8 cellular contexts compared by ENCODE assay signal in the genomic region with DNA sequence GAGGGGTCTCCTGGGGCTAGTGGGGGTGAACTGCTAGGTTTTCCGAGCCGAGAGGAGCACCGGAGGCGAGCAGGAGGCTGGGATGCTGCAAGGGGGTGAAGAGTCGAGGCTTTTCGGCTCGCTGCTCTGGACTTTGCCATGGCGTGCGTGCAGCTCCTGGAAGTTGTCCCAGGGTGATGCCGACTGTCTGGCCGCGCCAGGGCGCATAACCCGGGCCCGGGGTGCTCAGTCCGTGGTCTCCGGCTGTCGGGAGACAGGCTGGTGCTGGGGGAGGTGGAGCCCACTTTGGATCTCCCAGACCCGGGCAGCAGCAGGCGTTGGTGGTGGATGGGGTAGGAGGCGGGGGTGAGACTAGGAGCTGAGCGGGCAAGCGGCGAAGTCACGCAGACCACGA. TPM values are rescaled to one million over a fixed set of nuclear protein-coding genes. Genes with fewer than 3 reads are reported as not detected.
DNase-seq lines count a peak whose midpoint lies in the region; ATAC-seq and TF ChIP-seq lines count a peak whose summit lies in the region.

No MANE protein-coding gene starts in this region.

- no peak overlapping the region for H3K4me3 Mint-ChIP-seq in stimulated activated effector memory CD8-positive, alpha-beta T cell treated with anti-CD3 and anti-CD28 coated beads, Interleukin-12 subunit alpha, Interleukin-12 subunit beta, amount 100 ng/mL, for 72 hours

- H3K27ac ChIP-seq in lower lobe of right lung (no peak overlapping the region), upper lobe of left lung (no peak overlapping the region)

- H3K4me1 ChIP-seq in lower lobe of right lung: no peaks in the 10 kb centered on the region
- H3K4me1 ChIP-seq in upper lobe of left lung: peaks cover 0 to 6% (median 0%) of the 10 kb centered on the region in 4 donors

- TF ChIP-seq EP300 in upper lobe of left lung (IDR thresholded peaks at IDR 0.05): no peak

- ATAC-seq in lower lobe of right lung (peak; percentile 15 to 35), upper lobe of left lung (ENCODE audit: low FRiP score in 2 of 2) (peak in 1 of 2 donors; percentile 49), HG02884 (IDR thresholded peaks at IDR 0.05; ENCODE audit: unreplicated experiment) (no peak)
- no peak for ATAC-seq in stimulated activated effector memory CD8-positive, alpha-beta T cell treated with anti-CD3 and anti-CD28 coated beads, Interleukin-12 subunit alpha, Interleukin-12 subunit beta, amount 100 ng/mL, for 72 hours

- H3K36me3 Mint-ChIP-seq in stimulated activated effector memory CD8-positive, alpha-beta T cell treated with anti-CD3 and anti-CD28 coated beads, Interleukin-12 subunit alpha, Interleukin-12 subunit beta, amount 100 ng/mL, for 72 hours: no peaks in the 10 kb centered on the region

- TF ChIP-seq POLR2A in upper lobe of left lung (IDR thresholded peaks at IDR 0.05): no peak

- H3K27me3 ChIP-seq in lower lobe of right lung (ENCODE audit: low read depth) (no peaks in the 10 kb centered on the region), upper lobe of left lung (peaks cover 0 to 10% (median 0%) of the 10 kb centered on the region in 4 donors)

- peak; percentile 52 for DNase-seq in NCI-H82 (lab: John Stamatoyannopoulos, UW)
- no peak for DNase-seq in NCI-H82 treated with DMSO at 0.1 percent for 48 hours (lab: John Stamatoyannopoulos, UW; ENCODE audit: unreplicated experiment)
- peak; percentile 56 for DNase-seq in ecto neural progenitor cell (ENCODE audit: low spot score)
- no peak for DNase-seq in lower lobe of right lung
- DNase-seq in upper lobe of left lung: peak in 1 of 2 donors; percentile 29
- DNase-seq in SIG-M5 treated with dmso at 0.1 percent for 504 hours (lab: John Stamatoyannopoulos, UW; ENCODE audit: unreplicated experiment): no peak
- DNase-seq in stimulated activated effector memory CD8-positive, alpha-beta T cell treated with anti-CD3 and anti-CD28 coated beads, Interleukin-12 subunit alpha, Interleukin-12 subunit beta, amount 100 ng/mL, for 72 hours (ENCODE audit: low spot score in 2 of 2): no peak

- no peak overlapping the region for H3K27ac Mint-ChIP-seq in stimulated activated effector memory CD8-positive, alpha-beta T cell treated with anti-CD3 and anti-CD28 coated beads, Interleukin-12 subunit alpha, Interleukin-12 subunit beta, amount 100 ng/mL, for 72 hours

- H3K36me3 ChIP-seq in lower lobe of right lung (no peaks in the 10 kb centered on the region), upper lobe of left lung (no peaks in the 10 kb centered on the region)

- TF ChIP-seq CTCF in lower lobe of right lung (IDR thresholded peaks at IDR 0.05): no peak
- TF ChIP-seq CTCF in upper lobe of left lung (IDR thresholded peaks at IDR 0.05): no peak

- WGBS in upper lobe of left lung, 2 donors: 38% methylated on average over 26 of the region's 26 CpGs; no CpG with 5 or more reads in 1 of the 2 donors

- intact Hi-C loops in lower lobe of right lung (cut with DNase I): no loop called here

- H3K4me1 Mint-ChIP-seq in stimulated activated effector memory CD8-positive, alpha-beta T cell treated with anti-CD3 and anti-CD28 coated beads, Interleukin-12 subunit alpha, Interleukin-12 subunit beta, amount 100 ng/mL, for 72 hours: peaks cover 7% of the 10 kb centered on the region

- H3K4me3 ChIP-seq in lower lobe of right lung (peak overlapping the region; percentile 30), upper lobe of left lung (peak overlapping the region in 3 of 4 donors; percentile 10 to 27 (median 12))

- H3K9me3 Mint-ChIP-seq in stimulated activated effector memory CD8-positive, alpha-beta T cell treated with anti-CD3 and anti-CD28 coated beads, Interleukin-12 subunit alpha, Interleukin-12 subunit beta, amount 100 ng/mL, for 72 hours: peaks cover 3% of the 10 kb centered on the region

- H3K9me3 ChIP-seq in lower lobe of right lung (no peaks in the 10 kb centered on the region), upper lobe of left lung (no peaks in the 10 kb centered on the region)

RNA-seq across cellular contexts. Expression of gene GRIA3, which starts 0.8 kb away (rescaled TPM):
- 0.47 TPM for total RNA-seq in lower lobe of right lung
- total RNA-seq in upper lobe of left lung: under 1 TPM in 3 of 6 donors, not detected in 3; under 0.01 to 0.57 (median 0.29) TPM

Comparison
In these comparisons a context has a peak if more than half of its experiments do, and no peak if none do; other contexts are left out.
1. DNase-seq: peak in NCI-H82 (single experiment) and ecto neural progenitor cell (single experiment); none in NCI-H82 treated with DMSO at 0.1 percent for 48 hours (single experiment), lower lobe of right lung (single experiment), SIG-M5 treated with dmso at 0.1 percent for 504 hours (single experiment) and stimulated activated effector memory CD8-positive, alpha-beta T cell treated with anti-CD3 and anti-CD28 coated beads, Interleukin-12 subunit alpha, Interleukin-12 subunit beta, amount 100 ng/mL, for 72 hours (0 of 2).
2. ATAC-seq: peak in lower lobe of right lung (2 of 2); none in HG02884 (single experiment) and stimulated activated effector memory CD8-positive, alpha-beta T cell treated with anti-CD3 and anti-CD28 coated beads, Interleukin-12 subunit alpha, Interleukin-12 subunit beta, amount 100 ng/mL, for 72 hours (single experiment).